ENCODE assay signal across 1 cellular context in the genomic region with DNA sequence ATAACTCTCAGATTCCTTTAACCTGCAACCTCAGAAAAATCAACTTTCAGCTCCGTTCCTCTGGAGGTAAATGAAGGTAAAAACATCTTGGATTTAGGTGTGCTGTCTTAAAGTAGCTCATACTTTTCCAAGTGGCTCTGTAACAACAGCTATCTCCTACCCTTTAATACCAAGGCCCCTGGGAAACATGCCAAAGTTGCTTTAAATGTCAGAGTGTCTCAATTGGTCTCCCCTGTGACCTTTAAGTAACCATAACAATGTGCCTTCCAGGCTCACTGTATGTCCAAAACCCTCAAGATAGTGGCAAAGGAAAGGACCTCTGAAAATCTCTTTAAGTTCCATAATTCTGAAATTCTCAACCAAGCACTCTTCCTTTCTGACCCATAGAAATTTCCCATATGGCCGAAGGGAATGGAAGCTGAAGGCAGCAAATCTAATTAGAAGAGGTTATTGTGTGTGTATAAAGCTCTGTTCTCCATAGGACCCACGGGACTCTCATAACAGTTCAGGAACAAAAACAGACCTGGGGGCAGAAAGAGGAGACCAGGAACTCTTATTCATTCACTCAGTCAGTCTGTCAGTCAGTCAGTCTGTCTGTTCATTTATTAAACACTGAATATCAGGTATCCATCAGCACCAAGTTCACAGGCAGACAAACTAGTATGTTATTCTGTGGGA.
TF ChIP-seq lines count a peak whose summit lies in the region.

No MANE protein-coding gene starts in this region.

TF ChIP-seq in HEK293, 187 proteins besides CTCF, POLR2A, EP300 and RAD21 (continued from another document):
- TF ChIP-seq EGR2 (tag by site-specific recombination; IDR thresholded peaks at IDR 0.05; ENCODE audit: low read depth): no peak
- no peak for TF ChIP-seq RBAK (tag by site-specific recombination; IDR thresholded peaks at IDR 0.05)
- TF ChIP-seq, protein P1, sequence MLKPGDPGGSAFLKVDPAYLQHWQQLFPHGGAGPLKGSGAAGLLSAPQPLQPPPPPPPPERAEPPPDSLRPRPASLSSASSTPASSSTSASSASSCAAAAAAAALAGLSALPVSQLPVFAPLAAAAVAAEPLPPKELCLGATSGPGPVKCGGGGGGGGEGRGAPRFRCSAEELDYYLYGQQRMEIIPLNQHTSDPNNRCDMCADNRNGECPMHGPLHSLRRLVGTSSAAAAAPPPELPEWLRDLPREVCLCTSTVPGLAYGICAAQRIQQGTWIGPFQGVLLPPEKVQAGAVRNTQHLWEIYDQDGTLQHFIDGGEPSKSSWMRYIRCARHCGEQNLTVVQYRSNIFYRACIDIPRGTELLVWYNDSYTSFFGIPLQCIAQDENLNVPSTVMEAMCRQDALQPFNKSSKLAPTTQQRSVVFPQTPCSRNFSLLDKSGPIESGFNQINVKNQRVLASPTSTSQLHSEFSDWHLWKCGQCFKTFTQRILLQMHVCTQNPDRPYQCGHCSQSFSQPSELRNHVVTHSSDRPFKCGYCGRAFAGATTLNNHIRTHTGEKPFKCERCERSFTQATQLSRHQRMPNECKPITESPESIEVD (tag by site-specific recombination; IDR thresholded peaks at IDR 0.05): peak; percentile 38; the same call in 1 of the 2 replicates
- no peak for TF ChIP-seq ZNF544 (tag by site-specific recombination; IDR thresholded peaks at IDR 0.05)
- no peak for TF ChIP-seq ZNF10 (tag by site-specific recombination; IDR thresholded peaks at IDR 0.05)
- TF ChIP-seq ZNF19 (tag by site-specific recombination; IDR thresholded peaks at IDR 0.05; ENCODE audit: low read depth): no peak
- no peak for TF ChIP-seq ZXDB (tag by site-specific recombination; IDR thresholded peaks at IDR 0.05)
- no peak for TF ChIP-seq ZNF48 (tag by site-specific recombination; IDR thresholded peaks at IDR 0.05)
- no peak for TF ChIP-seq ZNF791 (tag by site-specific recombination; IDR thresholded peaks at IDR 0.05)
- no peak for TF ChIP-seq YY1 (tag by site-specific recombination; IDR thresholded peaks at IDR 0.05)
- no peak for TF ChIP-seq HOXC10 (CRISPR knock-in tag; IDR thresholded peaks at IDR 0.05)
- TF ChIP-seq KLF1 (tag by site-specific recombination; IDR thresholded peaks at IDR 0.05): no peak
- no peak for TF ChIP-seq ZNF843 (tag by site-specific recombination; IDR thresholded peaks at IDR 0.05)
- no peak for TF ChIP-seq SP2 (tag by site-specific recombination; IDR thresholded peaks at IDR 0.05)
- no peak for TF ChIP-seq SP3 (tag by site-specific recombination; IDR thresholded peaks at IDR 0.05)
- no peak for TF ChIP-seq ZNF426 (tag by site-specific recombination; IDR thresholded peaks at IDR 0.05)
- TF ChIP-seq ZNF416 (tag by site-specific recombination; IDR thresholded peaks at IDR 0.05): no peak
- peak; percentile 60; the same call in 1 of the 2 replicates for TF ChIP-seq ZNF561 (tag by site-specific recombination; IDR thresholded peaks at IDR 0.05; ENCODE audit: borderline replicate concordance)
- no peak for TF ChIP-seq GLI2 (tag by site-specific recombination; IDR thresholded peaks at IDR 0.05; ENCODE audit: borderline replicate concordance, low read depth)
- peak; percentile 28; the same call in 1 of the 2 replicates for TF ChIP-seq FEZF1 (tag by site-specific recombination; IDR thresholded peaks at IDR 0.05)
